26 cellular contexts compared by ENCODE assay signal in genomic region chr9:109199676-109200075, GRCh38. TPM values are rescaled to one million over a fixed set of nuclear protein-coding genes. Genes with fewer than 3 reads are reported as not detected.
"Had no signal": no experiment of that assay in that cellular context is flagged by ENCODE, and none has a peak within 500 bp of the region (broad histone marks: within the 10 kb centered on the region; RNA-seq: fewer than 3 reads in every experiment).

No MANE protein-coding gene starts in this region.

- H3K9me3 ChIP-seq: colonic mucosa, esophagus muscularis mucosa, esophagus squamous epithelium, gastrocnemius medialis, gastroesophageal sphincter, heart left ventricle, heart right ventricle had no signal

- ATAC-seq: effector memory CD8-positive, alpha-beta T cell; esophagus mucosa; foreskin keratinocyte; gastrocnemius medialis; gastroesophageal sphincter; heart left ventricle; heart right ventricle had no signal

- DNase-seq: colonic mucosa; cortex of kidney; dorsolateral prefrontal cortex; effector CD4-positive, alpha-beta T cell; effector CD8-positive, alpha-beta T cell; effector memory CD4-positive, alpha-beta T cell; effector memory CD8-positive, alpha-beta T cell; esophagus squamous epithelium; foreskin fibroblast; foreskin keratinocyte; foreskin melanocyte; gastrocnemius medialis; glutamatergic neuron; head of caudate nucleus; heart left ventricle; heart right ventricle had no signal

- H3K27me3 ChIP-seq: colonic mucosa, dorsolateral prefrontal cortex, esophagus muscularis mucosa, foreskin keratinocyte, gastrocnemius medialis, gastroesophageal sphincter had no signal

- H3K4me3 ChIP-seq: colonic mucosa, coronary artery, dorsolateral prefrontal cortex, esophagus muscularis mucosa, esophagus squamous epithelium, gastrocnemius medialis, gastroesophageal sphincter, heart left ventricle, heart right ventricle had no signal

- H3K4me1 ChIP-seq: colonic mucosa, esophagus muscularis mucosa, esophagus squamous epithelium, foreskin keratinocyte, gastrocnemius medialis, gastroesophageal sphincter, heart right ventricle had no signal

- H3K27ac ChIP-seq: colonic mucosa, coronary artery, dorsolateral prefrontal cortex, epithelial cell of prostate, esophagus muscularis mucosa, esophagus squamous epithelium, foreskin keratinocyte, gastrocnemius medialis, gastroesophageal sphincter, heart left ventricle, heart right ventricle had no signal

- FAIRE-seq: colon, endometrium, endothelial cell of umbilical vein, frontal cortex had no signal

- H3K36me3 ChIP-seq: colonic mucosa, esophagus muscularis mucosa, esophagus squamous epithelium, gastrocnemius medialis, gastroesophageal sphincter, heart left ventricle, heart right ventricle had no signal

RNA-seq across cellular contexts. Expression of gene FRRS1L, which starts 32.6 kb away (rescaled TPM):
- total RNA-seq: endothelial cell of umbilical vein, esophagus mucosa, fibroblast of villous mesenchyme had no signal
- polyA plus RNA-seq: endothelial cell of umbilical vein had no signal
